In the genomic region with DNA sequence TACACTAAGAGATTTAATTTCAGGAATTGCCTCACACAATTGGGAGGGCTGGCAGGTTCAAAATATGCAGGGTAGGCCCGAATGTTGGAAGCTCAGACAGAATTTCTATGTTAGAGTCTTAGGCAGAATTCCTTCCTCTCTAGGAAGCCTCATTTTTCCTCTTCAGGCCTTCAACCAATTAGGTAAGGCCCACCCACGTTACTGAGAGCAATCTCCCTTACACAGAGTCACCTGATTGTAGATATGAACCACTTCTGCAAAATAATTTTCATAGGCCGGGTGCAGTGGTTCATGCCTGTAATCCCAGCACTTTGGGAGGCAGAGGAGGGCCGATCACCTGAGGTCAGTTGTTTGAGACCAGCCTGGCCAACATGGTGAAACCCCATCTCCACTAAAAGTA, we compare ENCODE assay signal across 7 cellular contexts.
"Had no signal": no experiment of that assay in that cellular context is flagged by ENCODE, and none has a peak within 500 bp of the region (broad histone marks: within the 10 kb centered on the region; RNA-seq: fewer than 3 reads in every experiment).

No MANE protein-coding gene starts in this region.

- H3K9ac ChIP-seq: KMS-11 had no signal

- FAIRE-seq: HepG2, HTR-8/SVneo had no signal

- H3K4me2 ChIP-seq: KMS-11 had no signal

- DNase-seq: IMR-90, KBM-7, KG1 had no signal

- H3K27ac ChIP-seq: HL-60, KMS-11 had no signal

- ATAC-seq: HepG2 had no signal
